Comparison of ENCODE assay signal across 10 cellular contexts in the genomic region with DNA sequence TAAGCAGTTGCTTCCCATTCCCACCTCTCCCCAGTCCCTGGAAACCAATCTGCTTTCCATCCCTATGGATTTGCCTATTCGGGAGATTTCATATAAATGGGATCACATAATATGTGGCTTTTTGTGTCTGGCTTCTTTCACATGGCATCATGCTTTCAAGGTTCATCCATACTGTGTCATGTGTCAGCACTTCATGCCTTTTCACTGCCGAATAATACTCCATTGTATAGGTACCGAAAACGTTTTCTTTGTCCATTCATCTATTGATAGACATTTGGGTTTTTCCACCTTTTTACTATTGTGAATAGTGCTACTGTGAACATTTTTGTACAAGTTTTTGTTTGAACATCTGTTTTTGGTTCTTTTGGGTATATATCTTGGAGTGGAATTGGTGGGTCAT. TPM values are rescaled to one million over a fixed set of nuclear protein-coding genes. Genes with fewer than 3 reads are reported as not detected.
"Had no signal": no experiment of that assay in that cellular context is flagged by ENCODE, and none has a peak within 500 bp of the region (broad histone marks: within the 10 kb centered on the region; RNA-seq: fewer than 3 reads in every experiment).

No MANE protein-coding gene starts in this region.

- ATAC-seq: HepG2 had no signal

- H3K27ac ChIP-seq: GM23248, HL-60 had no signal

- DNase-seq: GM23248, GOT3, H9, HCEC 1CT, HFFc6, KG1 had no signal

- FAIRE-seq: H54, HepG2 had no signal

- H3K9ac ChIP-seq: GM23248 had no signal

- H2AFZ ChIP-seq: GM23248 had no signal

- H3K4me3 ChIP-seq: GM23248 had no signal

RNA-seq across cellular contexts. Expression of a gene that starts 12.5 kb away (rescaled TPM):
- total RNA-seq: GM23248, HFFc6 had no signal
- polyA plus RNA-seq: GM23248, IgD-negative memory B cell had no signal
